Comparison of ENCODE assay signal across 17 cellular contexts in the genomic region with DNA sequence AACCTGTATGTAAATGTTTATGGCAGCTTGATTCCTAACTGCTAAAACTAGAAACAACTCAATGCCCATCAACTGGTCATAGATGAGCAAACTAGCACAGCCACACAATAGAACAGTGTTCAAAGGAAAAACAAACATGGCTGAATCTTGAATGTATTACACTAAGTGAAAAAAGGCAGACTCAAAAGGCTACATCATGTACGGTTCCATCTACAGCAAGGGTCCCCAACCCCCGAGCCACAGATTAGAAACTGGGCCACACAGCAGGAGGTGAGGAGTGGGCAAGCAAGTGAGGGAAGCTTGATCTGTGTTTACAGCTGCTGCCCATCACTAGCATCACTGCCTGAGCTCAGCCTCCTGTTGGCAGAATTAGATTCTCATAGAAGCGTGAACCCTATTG. TPM values are rescaled to one million over a fixed set of nuclear protein-coding genes. Genes with fewer than 3 reads are reported as not detected.
DNase-seq lines count a peak whose midpoint lies in the region; ATAC-seq, FAIRE-seq and TF ChIP-seq lines count a peak whose summit lies in the region.
"Had no signal": no experiment of that assay in that cellular context is flagged by ENCODE, and none has a peak within 500 bp of the region (broad histone marks: within the 10 kb centered on the region; RNA-seq: fewer than 3 reads in every experiment).

No MANE protein-coding gene starts in this region.

- H3K4me1 ChIP-seq in A549 (peaks cover 73% of the 10 kb centered on the region), adipocyte (ENCODE audit: control insufficient read depth, insufficient read depth, low read length) (peaks cover 37% of the 10 kb centered on the region), mesenchymal stem cell (ENCODE audit: control insufficient read depth, insufficient read depth, low read depth, low read length) (peaks cover 12% of the 10 kb centered on the region)

- peaks cover 30% of the 10 kb centered on the region for H3K36me3 ChIP-seq in adipocyte (ENCODE audit: control insufficient read depth, insufficient read depth, low read length, severe bottlenecking)
- peaks cover 30 to 42% of the 10 kb centered on the region in 2 experiments for H3K36me3 ChIP-seq in mesenchymal stem cell (ENCODE audit: control insufficient read depth in 1 of 2, insufficient read depth in 2 of 2, low read depth in 1 of 2, low read length in 2 of 2)

- H3K9ac ChIP-seq in adipocyte (ENCODE audit: low read length), result peak overlapping the region; percentile 81
- H3K9ac ChIP-seq in mesenchymal stem cell (ENCODE audit: low read length), result peak overlapping the region; percentile 54

- FAIRE-seq in A549 (lab: Jason Lieb, UNC), result no peak
- FAIRE-seq in HTR-8/SVneo (lab: Jason Lieb, UNC), result no peak
- FAIRE-seq: colon, TTC549 had no signal

- DNase-seq in A549 (ENCODE audit: low read depth in 1 of 2, low spot score in 1 of 2) (no peak), adipocyte (ENCODE audit: low read depth) (no peak), mesenchymal stem cell (no peak), HTR-8/SVneo (ENCODE audit: insufficient read length, low spot score) (no peak)
- DNase-seq: MM.1S; NCI-H1694 treated with DMSO at 0.1 percent for 48 hours; NCI-H226; stimulated activated CD4-positive, alpha-beta T cell treated with anti-CD3 and anti-CD28 coated beads, Interleukin-4, amount 100 ng/mL, for 1 hour; transverse colon had no signal

- no peak for TF ChIP-seq POLR2A in A549 (IDR thresholded peaks at IDR 0.05; ENCODE audit: low read length)

- CTCF ChIA-PET in A549 (lab: Yijun Ruan, JAX), result interaction anchor here (1.5 to 2.3 kb wide), 2 partner anchors 8 to 152 kb away, joined by 3 to 12 read pairs; a partner anchor contains a TSS

- H3K9me3 ChIP-seq in A549 (no peaks in the 10 kb centered on the region), adipocyte (ENCODE audit: control insufficient read depth, low read length) (no peaks in the 10 kb centered on the region), mesenchymal stem cell (ENCODE audit: control insufficient read depth, low read length) (no peaks in the 10 kb centered on the region)
- H3K9me3 ChIP-seq: transverse colon had no signal

- H3K27me3 ChIP-seq in adipocyte (replicated peaks; ENCODE audit: control insufficient read depth, insufficient read depth, low read length) (no peaks in the 10 kb centered on the region), mesenchymal stem cell (ENCODE audit: control insufficient read depth in 1 of 2, insufficient read depth in 1 of 2, low read length in 2 of 2) (no peaks in the 10 kb centered on the region)
- H3K27me3 ChIP-seq: transverse colon had no signal

- peak overlapping the region in 1 of 2 experiments; percentile 80 for H3K4ac ChIP-seq in mesenchymal stem cell (ENCODE audit: low read depth in 1 of 2, low read length in 2 of 2)

- H3K23ac ChIP-seq in mesenchymal stem cell (ENCODE audit: low read length in 2 of 2), result no peak overlapping the region

- ATAC-seq in A549, result no peak; a peak in 1 of 6 replicates
- ATAC-seq in HG02763 (IDR thresholded peaks at IDR 0.05; ENCODE audit: unreplicated experiment), result no peak
- no peak for ATAC-seq in esophagus mucosa
- ATAC-seq: sciatic nerve had no signal

- TF ChIP-seq RAD21 in A549 (conservative IDR thresholded peaks at IDR 0.05 in 1 of 2, IDR thresholded peaks at IDR 0.05 in 1 of 2), result no peak

- H3K79me1 ChIP-seq in mesenchymal stem cell (replicated peaks; ENCODE audit: low read length, poor library complexity, severe bottlenecking), result peaks cover 15% of the 10 kb centered on the region

- H2BK12ac ChIP-seq in mesenchymal stem cell (ENCODE audit: low read length in 2 of 2), result no peak overlapping the region

- H4K91ac ChIP-seq in mesenchymal stem cell (ENCODE audit: low read length), result no peak overlapping the region

- H4K8ac ChIP-seq in mesenchymal stem cell (ENCODE audit: low read length), result peak overlapping the region; percentile 75

- no peak overlapping the region for H2BK5ac ChIP-seq in mesenchymal stem cell (ENCODE audit: low read depth, low read length, poor library complexity, severe bottlenecking)

- 84% methylated on average over 3 of the region's 3 CpGs for WGBS in A549 (ENCODE audit: missing lambda C conversion rate)
- WGBS in mesenchymal stem cell, result 97% methylated on average over 3 of the region's 3 CpGs

- H2BK15ac ChIP-seq in mesenchymal stem cell (ENCODE audit: low read depth, poor library complexity, severe bottlenecking), result no peak overlapping the region

- TF ChIP-seq CTCF in 22Rv1 (IDR thresholded peaks at IDR 0.05), result no peak
- TF ChIP-seq CTCF in A549 (IDR thresholded peaks at IDR 0.05), result no peak

- H3K27ac ChIP-seq in 22Rv1 (0 out of 2 replicates have a peak overlapping the region, but pooled peaks have one; percentile 43), A549 (peak overlapping the region; percentile 90 to 96), mesenchymal stem cell (ENCODE audit: low read length, poor library complexity, severe bottlenecking) (no peak overlapping the region)

- H3K4me3 ChIP-seq in A549, result no peak overlapping the region
- no peak overlapping the region for H3K4me3 ChIP-seq in adipocyte (ENCODE audit: low read length)
- no peak overlapping the region for H3K4me3 ChIP-seq in mesenchymal stem cell (ENCODE audit: insufficient read depth in 1 of 2, low read depth in 1 of 2, low read length in 2 of 2)
- H3K4me3 ChIP-seq: transverse colon had no signal

- H3K4me2 ChIP-seq in A549 (peak overlapping the region; percentile 38), mesenchymal stem cell (ENCODE audit: low read length, poor library complexity, severe bottlenecking) (no peak overlapping the region)

- H3K18ac ChIP-seq in mesenchymal stem cell (ENCODE audit: low read depth in 1 of 2, low read length in 2 of 2), result no peak overlapping the region

- TF ChIP-seq EP300 in A549 (IDR thresholded peaks at IDR 0.05), result no peak

- POLR2A ChIA-PET in A549 (lab: Yijun Ruan, JAX), result interaction anchor here (0.6 to 1.4 kb wide), 4 partner anchors 8 to 129 kb away, joined by 4 to 12 read pairs (median 6); a partner anchor contains a TSS

- H2AFZ ChIP-seq in mesenchymal stem cell (ENCODE audit: low read depth, low read length), result no peak overlapping the region

- no peak overlapping the region for H3K14ac ChIP-seq in mesenchymal stem cell (ENCODE audit: low read length in 2 of 2)

- no peak overlapping the region for H2AK5ac ChIP-seq in mesenchymal stem cell (ENCODE audit: low read length, severe bottlenecking)

- H2BK120ac ChIP-seq in mesenchymal stem cell (ENCODE audit: low read depth, low read length), result no peak overlapping the region

TF ChIP-seq in A549, 52 proteins besides CTCF, POLR2A, EP300 and RAD21:
- TF ChIP-seq PHF8 (IDR thresholded peaks at IDR 0.05; ENCODE audit: borderline replicate concordance, low read depth) (no peak), NPAS2 (CRISPR knock-in tag; IDR thresholded peaks at IDR 0.05; ENCODE audit: borderline replicate concordance) (no peak), BHLHE40 (IDR thresholded peaks at IDR 0.05; ENCODE audit: low read depth, low read length) (no peak), RNF2 (IDR thresholded peaks at IDR 0.05; ENCODE audit: borderline replicate concordance, low read depth) (no peak), HOXA7 (CRISPR knock-in tag; IDR thresholded peaks at IDR 0.05) (no peak), SREBF2 (IDR thresholded peaks at IDR 0.05) (no peak), GATA3 (IDR thresholded peaks at IDR 0.05; ENCODE audit: borderline replicate concordance) (no peak), CHD4 (IDR thresholded peaks at IDR 0.05; ENCODE audit: borderline replicate concordance) (no peak), FOXS1 (CRISPR knock-in tag; IDR thresholded peaks at IDR 0.05) (no peak), TFCP2L1 (CRISPR knock-in tag; IDR thresholded peaks at IDR 0.05) (no peak), ZC3H11A (IDR thresholded peaks at IDR 0.05) (no peak), EHF (CRISPR knock-in tag; IDR thresholded peaks at IDR 0.05) (no peak)
- TF ChIP-seq, protein P1, sequence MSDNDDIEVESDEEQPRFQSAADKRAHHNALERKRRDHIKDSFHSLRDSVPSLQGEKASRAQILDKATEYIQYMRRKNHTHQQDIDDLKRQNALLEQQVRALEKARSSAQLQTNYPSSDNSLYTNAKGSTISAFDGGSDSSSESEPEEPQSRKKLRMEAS (IDR thresholded peaks at IDR 0.05), result no peak
- TF ChIP-seq, protein P2, sequence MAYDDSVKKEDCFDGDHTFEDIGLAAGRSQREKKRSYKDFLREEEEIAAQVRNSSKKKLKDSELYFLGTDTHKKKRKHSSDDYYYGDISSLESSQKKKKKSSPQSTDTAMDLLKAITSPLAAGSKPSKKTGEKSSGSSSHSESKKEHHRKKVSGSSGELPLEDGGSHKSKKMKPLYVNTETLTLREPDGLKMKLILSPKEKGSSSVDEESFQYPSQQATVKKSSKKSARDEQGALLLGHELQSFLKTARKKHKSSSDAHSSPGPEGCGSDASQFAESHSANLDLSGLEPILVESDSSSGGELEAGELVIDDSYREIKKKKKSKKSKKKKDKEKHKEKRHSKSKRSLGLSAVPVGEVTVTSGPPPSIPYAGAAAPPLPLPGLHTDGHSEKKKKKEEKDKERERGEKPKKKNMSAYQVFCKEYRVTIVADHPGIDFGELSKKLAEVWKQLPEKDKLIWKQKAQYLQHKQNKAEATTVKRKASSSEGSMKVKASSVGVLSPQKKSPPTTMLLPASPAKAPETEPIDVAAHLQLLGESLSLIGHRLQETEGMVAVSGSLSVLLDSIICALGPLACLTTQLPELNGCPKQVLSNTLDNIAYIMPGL (CRISPR knock-in tag; IDR thresholded peaks at IDR 0.05; ENCODE audit: borderline replicate concordance), result no peak
- TF ChIP-seq, protein P3, sequence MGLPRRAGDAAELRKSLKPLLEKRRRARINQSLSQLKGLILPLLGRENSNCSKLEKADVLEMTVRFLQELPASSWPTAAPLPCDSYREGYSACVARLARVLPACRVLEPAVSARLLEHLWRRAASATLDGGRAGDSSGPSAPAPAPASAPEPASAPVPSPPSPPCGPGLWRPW (IDR thresholded peaks at IDR 0.05), result no peak

RNA-seq across cellular contexts. Expression of a gene that starts 8.0 kb away (rescaled TPM):
- polyA plus RNA-seq in A549 (2011; rRNA removed) (97.5 and 102 TPM in 2 replicates), A549 (2017; fragmentation: RNase III; extraction: RNeasy Plus Mini Kit Qiagen cat#74134 plus additional on column Dnase treatment) (57.9 to 63.8 TPM (median 58.7 TPM) in 3 replicates)
- 20.9 and 24.1 TPM in 2 replicates for polyA plus RNA-seq in A549 (2012; cell fraction: cytosol; rRNA removed)
- polyA plus RNA-seq in A549 (2012; cell fraction: nucleus; rRNA removed), result 5.6 and 10.8 TPM in 2 replicates
- polyA minus RNA-seq in A549 (2011; rRNA and poly(A)+ RNA removed), result 19.5 and 21.5 TPM in 2 replicates
- polyA plus RNA-seq in mesenchymal stem cell (2013, experiment 1 of 2), result 28.3 TPM
- 27.8 TPM for polyA plus RNA-seq in mesenchymal stem cell (2013, experiment 2 of 2)
- 36.5 TPM for total RNA-seq in esophagus mucosa

RNA-seq across cellular contexts. Expression of a gene that starts 23.6 kb away (rescaled TPM):
- polyA plus RNA-seq in A549 (2011; rRNA removed), result 0.03 TPM in 2 replicates
- polyA plus RNA-seq in A549 (2012; cell fraction: cytosol; rRNA removed), result 0.01 TPM in 2 replicates
- polyA plus RNA-seq in A549 (2012; cell fraction: nucleus; rRNA removed), result 0.01 TPM in 1 of 2 replicates, not detected in the other
- 0.07 to 0.10 TPM (median 0.09 TPM) in 3 replicates for polyA plus RNA-seq in A549 (2017; fragmentation: RNase III; extraction: RNeasy Plus Mini Kit Qiagen cat#74134 plus additional on column Dnase treatment)
- 0.05 and 0.12 TPM in 2 replicates for polyA minus RNA-seq in A549 (2011; rRNA and poly(A)+ RNA removed)
- 0.01 TPM for polyA plus RNA-seq in mesenchymal stem cell (2013, experiment 1 of 2)
- 0.01 TPM for polyA plus RNA-seq in mesenchymal stem cell (2013, experiment 2 of 2)
- 21.6 TPM for total RNA-seq in esophagus mucosa
- total RNA-seq: epithelial cell of proximal tubule, SK-MEL-5 had no signal
